In the genomic region with DNA sequence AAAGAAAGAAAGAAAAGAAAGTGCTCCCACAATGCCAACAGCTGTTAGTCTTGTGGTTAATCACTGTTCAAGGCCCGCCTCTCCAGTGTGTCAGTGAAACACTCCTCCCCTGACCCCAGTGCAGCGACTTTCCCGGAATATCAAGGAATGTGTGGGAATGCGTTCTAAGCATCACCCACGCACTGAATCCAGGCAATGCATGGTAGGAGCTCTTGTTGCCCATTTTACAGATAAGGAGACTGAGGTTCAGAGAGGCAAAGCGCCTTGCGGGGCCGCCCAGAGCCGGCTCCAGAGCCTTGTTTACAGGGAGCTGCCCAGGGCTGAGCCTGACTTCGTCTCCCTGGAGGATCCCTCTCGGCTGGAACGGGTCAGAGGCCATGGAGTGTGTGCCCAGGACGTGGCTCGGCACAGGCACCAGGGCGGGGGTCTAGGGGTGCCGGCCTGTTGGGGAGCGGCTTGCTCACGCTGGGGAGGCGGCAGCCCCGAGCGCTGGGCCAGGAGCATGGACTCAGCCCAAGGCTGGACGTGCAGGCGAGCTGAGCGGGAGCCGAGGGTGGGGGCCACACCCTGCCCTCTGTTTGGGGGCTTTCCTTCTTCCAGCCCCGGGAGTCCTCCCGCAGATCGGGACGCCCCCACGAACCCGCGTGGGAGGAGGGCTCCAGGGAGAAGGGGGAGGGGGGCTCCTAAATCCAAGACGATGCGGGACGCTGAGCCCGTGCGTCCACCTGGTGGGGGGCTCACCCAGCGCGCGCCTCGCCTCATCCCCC, we compare ENCODE assay signal across 8 cellular contexts. TPM values are rescaled to one million over a fixed set of nuclear protein-coding genes. Genes with fewer than 3 reads are reported as not detected.
DNase-seq lines count a peak whose midpoint lies in the region; ATAC-seq and TF ChIP-seq lines count a peak whose summit lies in the region.

No MANE protein-coding gene starts in this region.

- BruUV-seq in OCI-LY7 (replicated peaks; lab: Mats Ljungman, UMichigan) = no TSS peak

- H3K4me1 ChIP-seq in OCI-LY7 (ENCODE audit: insufficient read depth, low read length, poor library complexity, severe bottlenecking) (peaks cover 59% of the 10 kb centered on the region), stomach smooth muscle (ENCODE audit: control insufficient read depth, insufficient read depth, low read length) (peaks cover 40% of the 10 kb centered on the region)

- peak overlapping the region; percentile 81 for H3K4me3 ChIP-seq in OCI-LY7 (ENCODE audit: low read depth, low read length, poor library complexity, severe bottlenecking)
- H3K4me3 ChIP-seq in stomach smooth muscle (ENCODE audit: low read length in 2 of 2) = peak overlapping the region; percentile 72 to 85

- H3K36me3 ChIP-seq in OCI-LY7 (ENCODE audit: insufficient read depth, low read length) (peaks cover 35% of the 10 kb centered on the region), stomach smooth muscle (ENCODE audit: control insufficient read depth in 2 of 2, insufficient read depth in 2 of 2, low read length in 2 of 2) (peaks cover 24 to 28% of the 10 kb centered on the region in 2 donors)

- H3K27ac ChIP-seq in OCI-LY7 (ENCODE audit: low read depth, low read length, poor library complexity, severe bottlenecking) (peak overlapping the region; percentile 42), layer of hippocampus (ENCODE audit: low read depth, low read length) (peak overlapping the region; percentile 83), stomach smooth muscle (ENCODE audit: low read length) (peak overlapping the region; percentile 84)

- CTCF ChIA-PET in OCI-LY7 (lab: Charles Lee; ENCODE audit: unreplicated experiment) = interaction anchor here (0.6 kb wide), 1 partner anchor 24 kb away, joined by 3 read pairs; no protein-coding TSS in a partner anchor

- peak overlapping the region; percentile 73 to 86 for H3K9ac ChIP-seq in stomach smooth muscle (ENCODE audit: low read length in 2 of 2)

- ATAC-seq in central memory CD8-positive, alpha-beta T cell (replicated peaks; ENCODE audit: extremely low read depth, poor library complexity, severe bottlenecking) = no peak
- ATAC-seq in HG03571 (IDR thresholded peaks at IDR 0.05; ENCODE audit: unreplicated experiment) = no peak

- peaks cover 30% of the 10 kb centered on the region for H3K4me1 Mint-ChIP-seq in central memory CD8-positive, alpha-beta T cell

- POLR2A ChIA-PET in OCI-LY7 (lab: Charles Lee) = interaction anchor here (0.7 to 2.0 kb wide), 2 partner anchors 17 to 1506 kb away, joined by 4 to 5 read pairs; no protein-coding TSS in a partner anchor

- peak overlapping the region; percentile 91 for H3K4me2 ChIP-seq in OCI-LY7 (ENCODE audit: low read length)

- no peaks in the 10 kb centered on the region for H3K9me2 ChIP-seq in OCI-LY7 (ENCODE audit: insufficient read depth, low read length)

- peak overlapping the region; percentile 82 for H3K27ac Mint-ChIP-seq in central memory CD8-positive, alpha-beta T cell (ENCODE audit: low read depth)

- 0 out of 2 replicates have a peak, but pooled peaks cover 3% of the 10 kb centered on the region for H4K20me1 ChIP-seq in OCI-LY7 (ENCODE audit: insufficient read depth, low read length)

- peak; percentile 26 for DNase-seq in activated naive CD4-positive, alpha-beta T cell treated with Interleukin-2 at 50 U/mL for 16 hours
- DNase-seq in activated naive CD4-positive, alpha-beta T cell (lab: John Stamatoyannopoulos, UW) = no peak
- DNase-seq in OCI-LY7 (ENCODE audit: low spot score) = peak; percentile 33
- no peak for DNase-seq in central memory CD8-positive, alpha-beta T cell (ENCODE audit: low spot score in 2 of 2)
- no peak for DNase-seq in activated CD4-positive, alpha-beta T cell treated with anti-CD3 and anti-CD28 coated beads for 4 hours

- H3K9me3 Mint-ChIP-seq in central memory CD8-positive, alpha-beta T cell = no peaks in the 10 kb centered on the region

- H3K4me3 Mint-ChIP-seq in central memory CD8-positive, alpha-beta T cell = peak overlapping the region; percentile 91

- no peaks in the 10 kb centered on the region for H3K79me2 ChIP-seq in OCI-LY7 (ENCODE audit: insufficient read depth, low read depth, low read length)

- no peaks in the 10 kb centered on the region for H3K27me3 ChIP-seq in layer of hippocampus (ENCODE audit: control insufficient read depth, insufficient read depth, low read length)
- no peaks in the 10 kb centered on the region for H3K27me3 ChIP-seq in stomach smooth muscle (ENCODE audit: control insufficient read depth in 1 of 2, insufficient read depth in 2 of 2, low read length in 2 of 2)

- intact Hi-C loops in OCI-LY7 (cut with micrococcal nuclease; ENCODE audit: unreplicated experiment) = no loop called here

- TF ChIP-seq CTCF in OCI-LY7 (conservative IDR thresholded peaks at IDR 0.05; ENCODE audit: low read length) = no peak

- H3K9me3 ChIP-seq in OCI-LY7 (ENCODE audit: low read length) (0 out of 2 replicates have a peak, but pooled peaks cover 6% of the 10 kb centered on the region), stomach smooth muscle (ENCODE audit: control insufficient read depth in 2 of 2, low read length in 2 of 2) (no peaks in the 10 kb centered on the region)

- H2AFZ ChIP-seq in OCI-LY7 (ENCODE audit: low read length) = no peak overlapping the region; the same call in 1 of the 2 replicates

- H3K27me3 Mint-ChIP-seq in central memory CD8-positive, alpha-beta T cell = no peaks in the 10 kb centered on the region

- H3K36me3 Mint-ChIP-seq in central memory CD8-positive, alpha-beta T cell (ENCODE audit: insufficient read depth) = peaks cover 34% of the 10 kb centered on the region

RNA-seq across cellular contexts. Expression of a gene that starts 0.8 kb away (rescaled TPM):
- 38.8 and 43.7 TPM in 2 replicates for total RNA-seq in OCI-LY7 (2014; rRNA removed; shearing (Covaris generic))
- 51.3 and 52.7 TPM in 2 replicates for total RNA-seq in OCI-LY7 (2022)

RNA-seq across cellular contexts. Expression of a gene that starts 18.2 kb away (rescaled TPM):
- total RNA-seq in OCI-LY7 (2014; rRNA removed; shearing (Covaris generic)) = 112 and 180 TPM in 2 replicates
- total RNA-seq in OCI-LY7 (2022) = 118 and 125 TPM in 2 replicates

RNA-seq across cellular contexts. Expression of a gene that starts 21.1 kb away (rescaled TPM):
- total RNA-seq in OCI-LY7 (2014; rRNA removed; shearing (Covaris generic)) = 10.7 and 19.5 TPM in 2 replicates
- total RNA-seq in OCI-LY7 (2022) = 21.6 and 22.6 TPM in 2 replicates

RNA-seq across cellular contexts. Expression of a gene that starts 32.0 kb away (rescaled TPM):
- 0.59 and 0.95 TPM in 2 replicates for total RNA-seq in OCI-LY7 (2014; rRNA removed; shearing (Covaris generic))
- 4.4 and 4.6 TPM in 2 replicates for total RNA-seq in OCI-LY7 (2022)

RNA-seq across cellular contexts. Expression of a gene that starts 39.0 kb away (rescaled TPM):
- total RNA-seq in OCI-LY7 (2014; rRNA removed; shearing (Covaris generic)) = 31.6 and 49.7 TPM in 2 replicates
- 47.7 and 50.7 TPM in 2 replicates for total RNA-seq in OCI-LY7 (2022)

Comparison
In these comparisons a context has a peak if more than half of its experiments do, and no peak if none do; other contexts are left out.
1. DNase-seq: peak in activated naive CD4-positive, alpha-beta T cell treated with Interleukin-2 at 50 U/mL for 16 hours (single experiment) and OCI-LY7 (single experiment); none in activated naive CD4-positive, alpha-beta T cell (0 of 4), central memory CD8-positive, alpha-beta T cell (0 of 2) and activated CD4-positive, alpha-beta T cell treated with anti-CD3 and anti-CD28 coated beads for 4 hours (0 of 2).
2. Peak in every context shown above with its lines, with median percentiles within 50 percentile points of each other: H3K27ac ChIP-seq.